In genomic region chr1:88350648-88351047, GRCh38 we compare ENCODE assay signal across 18 cellular contexts.
"Had no signal": no experiment of that assay in that cellular context is flagged by ENCODE, and none has a peak within 500 bp of the region (broad histone marks: within the 10 kb centered on the region; RNA-seq: fewer than 3 reads in every experiment).

No MANE protein-coding gene starts in this region.

- DNase-seq: IMR-90, Karpas-422, KG1, MM.1S, NCI-H1092 treated with DMSO at 0.1 percent for 48 hours, NCI-H1436, NCI-H187, NCI-H2029, NCI-H2081 treated with DMSO at 0.1 percent for 48 hours, NCI-H2227 treated with DMSO at 0.1 percent for 48 hours, NCI-H526, NCI-H748 treated with DMSO at 0.1 percent for 48 hours, Right ventricle myocardium superior, RPMI8226, SK-N-SH, SW 1271, T-cell had no signal

- ATAC-seq: HepG2, T-cell had no signal

- H3K9me3 ChIP-seq: SK-N-SH had no signal
